ENCODE assay signal across 2 cellular contexts in the genomic region with DNA sequence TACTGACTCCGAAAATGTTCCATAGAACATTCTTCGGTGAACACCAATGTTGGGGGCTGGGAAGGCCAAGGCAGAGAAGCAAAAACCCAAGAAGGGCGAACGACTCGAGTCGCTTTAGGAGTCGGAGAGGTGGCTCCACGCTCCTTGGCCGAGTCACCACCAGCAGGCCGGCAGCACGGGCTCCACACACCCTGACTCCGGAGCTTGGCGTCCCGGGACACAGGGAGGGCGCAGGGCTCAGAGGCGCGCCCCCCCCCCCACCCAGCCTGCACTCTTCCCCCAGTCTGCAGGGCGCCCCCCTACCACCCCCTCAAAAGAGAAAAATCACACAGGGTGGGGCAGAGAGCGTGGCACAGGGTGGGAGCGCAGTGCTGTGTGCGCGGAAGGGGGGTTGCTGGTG.
TF ChIP-seq lines count a peak whose summit lies in the region.

No MANE protein-coding gene starts in this region.

TF ChIP-seq in HCT116, 20 proteins besides CTCF, POLR2A, EP300 and RAD21:
- TF ChIP-seq EGR1 (IDR thresholded peaks at IDR 0.05; ENCODE audit: low read depth): no peak
- no peak for TF ChIP-seq FOSL1 (IDR thresholded peaks at IDR 0.05; ENCODE audit: low read depth)
- no peak for TF ChIP-seq POLR2AphosphoS5 (IDR thresholded peaks at IDR 0.05; ENCODE audit: low read depth, low read length)
- TF ChIP-seq CBX3 (IDR thresholded peaks at IDR 0.05; ENCODE audit: low read depth): no peak
- TF ChIP-seq, protein P1, sequence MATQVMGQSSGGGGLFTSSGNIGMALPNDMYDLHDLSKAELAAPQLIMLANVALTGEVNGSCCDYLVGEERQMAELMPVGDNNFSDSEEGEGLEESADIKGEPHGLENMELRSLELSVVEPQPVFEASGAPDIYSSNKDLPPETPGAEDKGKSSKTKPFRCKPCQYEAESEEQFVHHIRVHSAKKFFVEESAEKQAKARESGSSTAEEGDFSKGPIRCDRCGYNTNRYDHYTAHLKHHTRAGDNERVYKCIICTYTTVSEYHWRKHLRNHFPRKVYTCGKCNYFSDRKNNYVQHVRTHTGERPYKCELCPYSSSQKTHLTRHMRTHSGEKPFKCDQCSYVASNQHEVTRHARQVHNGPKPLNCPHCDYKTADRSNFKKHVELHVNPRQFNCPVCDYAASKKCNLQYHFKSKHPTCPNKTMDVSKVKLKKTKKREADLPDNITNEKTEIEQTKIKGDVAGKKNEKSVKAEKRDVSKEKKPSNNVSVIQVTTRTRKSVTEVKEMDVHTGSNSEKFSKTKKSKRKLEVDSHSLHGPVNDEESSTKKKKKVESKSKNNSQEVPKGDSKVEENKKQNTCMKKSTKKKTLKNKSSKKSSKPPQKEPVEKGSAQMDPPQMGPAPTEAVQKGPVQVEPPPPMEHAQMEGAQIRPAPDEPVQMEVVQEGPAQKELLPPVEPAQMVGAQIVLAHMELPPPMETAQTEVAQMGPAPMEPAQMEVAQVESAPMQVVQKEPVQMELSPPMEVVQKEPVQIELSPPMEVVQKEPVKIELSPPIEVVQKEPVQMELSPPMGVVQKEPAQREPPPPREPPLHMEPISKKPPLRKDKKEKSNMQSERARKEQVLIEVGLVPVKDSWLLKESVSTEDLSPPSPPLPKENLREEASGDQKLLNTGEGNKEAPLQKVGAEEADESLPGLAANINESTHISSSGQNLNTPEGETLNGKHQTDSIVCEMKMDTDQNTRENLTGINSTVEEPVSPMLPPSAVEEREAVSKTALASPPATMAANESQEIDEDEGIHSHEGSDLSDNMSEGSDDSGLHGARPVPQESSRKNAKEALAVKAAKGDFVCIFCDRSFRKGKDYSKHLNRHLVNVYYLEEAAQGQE (IDR thresholded peaks at IDR 0.05; ENCODE audit: low read depth): no peak
- TF ChIP-seq, protein P2, sequence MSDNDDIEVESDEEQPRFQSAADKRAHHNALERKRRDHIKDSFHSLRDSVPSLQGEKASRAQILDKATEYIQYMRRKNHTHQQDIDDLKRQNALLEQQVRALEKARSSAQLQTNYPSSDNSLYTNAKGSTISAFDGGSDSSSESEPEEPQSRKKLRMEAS (IDR thresholded peaks at IDR 0.05): no peak
- TF ChIP-seq ZNF274 (IDR thresholded peaks at IDR 0.05; ENCODE audit: low read depth, low read length): no peak
- no peak for TF ChIP-seq ELF1 (IDR thresholded peaks at IDR 0.05; ENCODE audit: borderline replicate concordance, low read depth)
- TF ChIP-seq ZFX (IDR thresholded peaks at IDR 0.05): no peak
- TF ChIP-seq TCF7L2 (IDR thresholded peaks at IDR 0.05; ENCODE audit: borderline replicate concordance, extremely low read depth, insufficient read depth, insufficient read length): no peak
- TF ChIP-seq YY1 (IDR thresholded peaks at IDR 0.05; ENCODE audit: extremely low read depth, insufficient replicate concordance, low read depth, low read length): no peak
- TF ChIP-seq CEBPB (IDR thresholded peaks at IDR 0.05; ENCODE audit: low read depth): no peak
- no peak for TF ChIP-seq SIN3A (IDR thresholded peaks at IDR 0.05; ENCODE audit: low read depth)
- no peak for TF ChIP-seq EZH2phosphoT487 (IDR thresholded peaks at IDR 0.05; ENCODE audit: borderline replicate concordance)
- TF ChIP-seq, protein P3, sequence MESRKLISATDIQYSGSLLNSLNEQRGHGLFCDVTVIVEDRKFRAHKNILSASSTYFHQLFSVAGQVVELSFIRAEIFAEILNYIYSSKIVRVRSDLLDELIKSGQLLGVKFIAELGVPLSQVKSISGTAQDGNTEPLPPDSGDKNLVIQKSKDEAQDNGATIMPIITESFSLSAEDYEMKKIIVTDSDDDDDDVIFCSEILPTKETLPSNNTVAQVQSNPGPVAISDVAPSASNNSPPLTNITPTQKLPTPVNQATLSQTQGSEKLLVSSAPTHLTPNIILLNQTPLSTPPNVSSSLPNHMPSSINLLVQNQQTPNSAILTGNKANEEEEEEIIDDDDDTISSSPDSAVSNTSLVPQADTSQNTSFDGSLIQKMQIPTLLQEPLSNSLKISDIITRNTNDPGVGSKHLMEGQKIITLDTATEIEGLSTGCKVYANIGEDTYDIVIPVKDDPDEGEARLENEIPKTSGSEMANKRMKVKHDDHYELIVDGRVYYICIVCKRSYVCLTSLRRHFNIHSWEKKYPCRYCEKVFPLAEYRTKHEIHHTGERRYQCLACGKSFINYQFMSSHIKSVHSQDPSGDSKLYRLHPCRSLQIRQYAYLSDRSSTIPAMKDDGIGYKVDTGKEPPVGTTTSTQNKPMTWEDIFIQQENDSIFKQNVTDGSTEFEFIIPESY (IDR thresholded peaks at IDR 0.05; ENCODE audit: extremely low read depth, insufficient replicate concordance, low read length): no peak
- TF ChIP-seq EZH2 (IDR thresholded peaks at IDR 0.05): no peak
- no peak for TF ChIP-seq JUND (IDR thresholded peaks at IDR 0.05)
- TF ChIP-seq, protein P4, sequence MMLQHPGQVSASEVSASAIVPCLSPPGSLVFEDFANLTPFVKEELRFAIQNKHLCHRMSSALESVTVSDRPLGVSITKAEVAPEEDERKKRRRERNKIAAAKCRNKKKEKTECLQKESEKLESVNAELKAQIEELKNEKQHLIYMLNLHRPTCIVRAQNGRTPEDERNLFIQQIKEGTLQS (IDR thresholded peaks at IDR 0.05): no peak
- TF ChIP-seq SP1 (IDR thresholded peaks at IDR 0.05; ENCODE audit: low read depth): no peak
- TF ChIP-seq SRF (IDR thresholded peaks at IDR 0.05; ENCODE audit: low read depth): no peak

TF ChIP-seq in H1, 55 proteins besides CTCF, POLR2A, EP300 and RAD21:
- TF ChIP-seq SUZ12 (IDR thresholded peaks at IDR 0.05; ENCODE audit: low read length) (no peak), KDM1A (IDR thresholded peaks at IDR 0.05; ENCODE audit: borderline replicate concordance, low read length) (no peak), YY1 (IDR thresholded peaks at IDR 0.05; ENCODE audit: low read depth, low read length) (no peak), CHD2 (IDR thresholded peaks at IDR 0.05; ENCODE audit: low read length) (no peak)
